In the genomic region with DNA sequence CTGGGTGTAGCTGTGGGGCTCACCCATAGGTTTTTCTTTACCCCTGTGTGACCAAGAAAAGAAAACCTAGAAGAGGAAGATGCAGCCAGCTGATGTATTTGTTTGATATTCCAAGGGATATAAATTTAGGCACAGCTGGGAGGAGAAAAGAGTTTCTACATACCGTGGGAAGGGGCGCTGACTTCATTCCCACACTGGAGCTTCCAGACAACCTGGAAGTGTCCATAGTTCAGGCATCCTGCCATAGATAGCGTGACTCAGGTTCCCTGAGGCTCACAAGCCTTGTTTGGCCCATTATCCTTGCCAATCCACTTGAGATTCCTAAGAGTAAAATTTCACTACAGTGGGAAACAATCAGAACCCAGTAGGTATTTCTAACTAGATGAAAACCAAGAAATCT, we compare ENCODE assay signal across 1 cellular context.
TF ChIP-seq lines count a peak whose summit lies in the region.

No MANE protein-coding gene starts in this region.

TF ChIP-seq in HepG2, 621 proteins besides CTCF, POLR2A, EP300 and RAD21 (continued from another document):
- no peak for TF ChIP-seq ATF5 (CRISPR knock-in tag; IDR thresholded peaks at IDR 0.05; ENCODE audit: low read depth)
- TF ChIP-seq JDP2 (CRISPR knock-in tag; IDR thresholded peaks at IDR 0.05; ENCODE audit: borderline replicate concordance), result no peak
- no peak for TF ChIP-seq ZNF629 (CRISPR knock-in tag; conservative IDR thresholded peaks at IDR 0.05)
- TF ChIP-seq SIN3A (IDR thresholded peaks at IDR 0.05; ENCODE audit: borderline replicate concordance, low read depth, low read length), result no peak
- TF ChIP-seq, protein P1, sequence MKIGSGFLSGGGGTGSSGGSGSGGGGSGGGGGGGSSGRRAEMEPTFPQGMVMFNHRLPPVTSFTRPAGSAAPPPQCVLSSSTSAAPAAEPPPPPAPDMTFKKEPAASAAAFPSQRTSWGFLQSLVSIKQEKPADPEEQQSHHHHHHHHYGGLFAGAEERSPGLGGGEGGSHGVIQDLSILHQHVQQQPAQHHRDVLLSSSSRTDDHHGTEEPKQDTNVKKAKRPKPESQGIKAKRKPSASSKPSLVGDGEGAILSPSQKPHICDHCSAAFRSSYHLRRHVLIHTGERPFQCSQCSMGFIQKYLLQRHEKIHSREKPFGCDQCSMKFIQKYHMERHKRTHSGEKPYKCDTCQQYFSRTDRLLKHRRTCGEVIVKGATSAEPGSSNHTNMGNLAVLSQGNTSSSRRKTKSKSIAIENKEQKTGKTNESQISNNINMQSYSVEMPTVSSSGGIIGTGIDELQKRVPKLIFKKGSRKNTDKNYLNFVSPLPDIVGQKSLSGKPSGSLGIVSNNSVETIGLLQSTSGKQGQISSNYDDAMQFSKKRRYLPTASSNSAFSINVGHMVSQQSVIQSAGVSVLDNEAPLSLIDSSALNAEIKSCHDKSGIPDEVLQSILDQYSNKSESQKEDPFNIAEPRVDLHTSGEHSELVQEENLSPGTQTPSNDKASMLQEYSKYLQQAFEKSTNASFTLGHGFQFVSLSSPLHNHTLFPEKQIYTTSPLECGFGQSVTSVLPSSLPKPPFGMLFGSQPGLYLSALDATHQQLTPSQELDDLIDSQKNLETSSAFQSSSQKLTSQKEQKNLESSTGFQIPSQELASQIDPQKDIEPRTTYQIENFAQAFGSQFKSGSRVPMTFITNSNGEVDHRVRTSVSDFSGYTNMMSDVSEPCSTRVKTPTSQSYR (CRISPR knock-in tag; IDR thresholded peaks at IDR 0.05; ENCODE audit: borderline replicate concordance), result no peak
- TF ChIP-seq ZKSCAN5 (CRISPR knock-in tag; IDR thresholded peaks at IDR 0.05), result no peak
- TF ChIP-seq BRCA1 (CRISPR knock-in tag; IDR thresholded peaks at IDR 0.05), result no peak
- no peak for TF ChIP-seq REL (CRISPR knock-in tag; conservative IDR thresholded peaks at IDR 0.05)
- TF ChIP-seq ZNF616 (CRISPR knock-in tag; IDR thresholded peaks at IDR 0.05; ENCODE audit: low read depth), result no peak
- TF ChIP-seq TBX3 (IDR thresholded peaks at IDR 0.05; ENCODE audit: borderline replicate concordance), result no peak
- no peak for TF ChIP-seq TP53 (CRISPR knock-in tag; conservative IDR thresholded peaks at IDR 0.05)
- TF ChIP-seq U2AF2 (IDR thresholded peaks at IDR 0.05; ENCODE audit: low read depth, low read length), result no peak
- no peak for TF ChIP-seq ZNF782 (CRISPR knock-in tag; IDR thresholded peaks at IDR 0.05; ENCODE audit: borderline replicate concordance)
- no peak for TF ChIP-seq ZNF558 (CRISPR knock-in tag; IDR thresholded peaks at IDR 0.05; ENCODE audit: borderline replicate concordance)
- no peak for TF ChIP-seq ZKSCAN8 (CRISPR knock-in tag; IDR thresholded peaks at IDR 0.05; ENCODE audit: borderline replicate concordance)
- no peak for TF ChIP-seq ZNF24 (IDR thresholded peaks at IDR 0.05)
- no peak for TF ChIP-seq ZNF589 (CRISPR knock-in tag; conservative IDR thresholded peaks at IDR 0.05)
TF ChIP-seq in HepG2: peak in this region for 0.
